Comparison of ENCODE assay signal across 8 cellular contexts in genomic region chr9:93453047-93453914, GRCh38. TPM values are rescaled to one million over a fixed set of nuclear protein-coding genes. Genes with fewer than 3 reads are reported as not detected.
DNase-seq lines count a peak whose midpoint lies in the region; ATAC-seq and TF ChIP-seq lines count a peak whose summit lies in the region.

Gene FAM120AOS, minus strand, starts transcription at chr9:93453581. Its CDS starts 872 bp downstream, at chr9:93452709.

- DNase-seq in NK-92 treated with Interleukin-12 subunit alpha and Interleukin-12 subunit beta, amount 100 ng/mL, for 24 hours (lab: John Stamatoyannopoulos, UW): peak; percentile 72
- DNase-seq in NK-92 (lab: John Stamatoyannopoulos, UW; ENCODE audit: unreplicated experiment): no peak
- peak; percentile 88 for DNase-seq in NCI-H2107 treated with DMSO at 0.1 percent for 48 hours (lab: John Stamatoyannopoulos, UW; ENCODE audit: unreplicated experiment)
- peak; percentile 88 for DNase-seq in UCSD-AML1 (lab: John Stamatoyannopoulos, UW; ENCODE audit: unreplicated experiment)
- DNase-seq in brain microvascular endothelial cell: peak; percentile 95
- DNase-seq in iPS DF 6.9 (ENCODE audit: low read depth, low spot score): peak; percentile 68
- DNase-seq in gastrocnemius medialis: peak; percentile 92 to 95

- ATAC-seq in HG03060 (IDR thresholded peaks at IDR 0.05; ENCODE audit: low read depth, unreplicated experiment) (peak; percentile 53), gastrocnemius medialis (peak; percentile 75 to 81)

- H3K4me3 ChIP-seq in brain microvascular endothelial cell (ENCODE audit: low read depth, low read length): peak within 1 kb of the TSS; percentile 82
- peak within 1 kb of the TSS; percentile 61; the same call in 1 of the 2 replicates for H3K4me3 ChIP-seq in iPS DF 6.9 (ENCODE audit: low read length)
- peak within 1 kb of the TSS; percentile 84 to 97 (median 94) for H3K4me3 ChIP-seq in gastrocnemius medialis

- intact Hi-C loops in gastrocnemius medialis (cut with DNase I; ENCODE audit: low total_unique reads): loop anchor here (1.0 to 5.0 kb wide), 5 partner anchors 56 to 714 kb away; no protein-coding TSS in a partner anchor

- TF ChIP-seq CTCF in brain microvascular endothelial cell (IDR thresholded peaks at IDR 0.05; ENCODE audit: low read depth, low read length, missing control alignments): no peak
- no peak for TF ChIP-seq CTCF in gastrocnemius medialis (IDR thresholded peaks at IDR 0.05 in 4 of 5, conservative IDR thresholded peaks at IDR 0.05 in 1 of 5)

- H3K4me1 ChIP-seq in iPS DF 6.9 (ENCODE audit: control insufficient read depth, insufficient read depth, low read length): no peaks in the 10 kb centered on the region
- peaks cover 44 to 58% of the 10 kb centered on the region in 2 donors for H3K4me1 ChIP-seq in gastrocnemius medialis

- peak; percentile 79 to 84 for TF ChIP-seq POLR2A in gastrocnemius medialis (IDR thresholded peaks at IDR 0.05)

- H3K36me3 ChIP-seq in brain microvascular endothelial cell (replicated peaks): peaks cover 3% of the 10 kb centered on the region
- H3K36me3 ChIP-seq in iPS DF 6.9 (ENCODE audit: control insufficient read depth, insufficient read depth, low read length): no peaks in the 10 kb centered on the region
- H3K36me3 ChIP-seq in gastrocnemius medialis: peaks cover 0 to 19% of the 10 kb centered on the region in 2 donors

- H3K27ac ChIP-seq in brain microvascular endothelial cell: peak within 1 kb of the TSS; percentile 74
- no peak within 1 kb of the TSS for H3K27ac ChIP-seq in iPS DF 6.9 (ENCODE audit: low read length)
- peak within 1 kb of the TSS; percentile 93 to 99 (median 96) for H3K27ac ChIP-seq in gastrocnemius medialis

- in situ Hi-C loops in brain microvascular endothelial cell (cut with HindIII; ENCODE audit: low pct_ligation_motif_present, low sequenced_read_pairs): no loop called here
- in situ Hi-C loops in gastrocnemius medialis (cut with MboI; ENCODE audit: low sequenced_read_pairs in 4 of 4): loop anchor here (10.0 to 25.0 kb wide), 3 partner anchors 109 to 341 kb away; no protein-coding TSS in a partner anchor

- H3K9me3 ChIP-seq in iPS DF 6.9 (ENCODE audit: control insufficient read depth, insufficient read depth, low read length) (no peaks in the 10 kb centered on the region), gastrocnemius medialis (no peaks in the 10 kb centered on the region)

- no CpG with 5 or more reads among the region's 34 CpGs for WGBS in iPS DF 6.9 (ENCODE audit: insufficient coverage, insufficient read length)

- no peaks in the 10 kb centered on the region for H3K27me3 ChIP-seq in brain microvascular endothelial cell (replicated peaks)
- no peaks in the 10 kb centered on the region for H3K27me3 ChIP-seq in iPS DF 6.9 (ENCODE audit: control insufficient read depth, insufficient read depth, low read length)
- H3K27me3 ChIP-seq in gastrocnemius medialis: no peaks in the 10 kb centered on the region

RNA-seq across cellular contexts. Expression of gene FAM120AOS, which starts in this region (rescaled TPM):
- 10 to 100 TPM; 22.8 to 49.5 (median 32.4) TPM for total RNA-seq in gastrocnemius medialis
